In the genomic region with DNA sequence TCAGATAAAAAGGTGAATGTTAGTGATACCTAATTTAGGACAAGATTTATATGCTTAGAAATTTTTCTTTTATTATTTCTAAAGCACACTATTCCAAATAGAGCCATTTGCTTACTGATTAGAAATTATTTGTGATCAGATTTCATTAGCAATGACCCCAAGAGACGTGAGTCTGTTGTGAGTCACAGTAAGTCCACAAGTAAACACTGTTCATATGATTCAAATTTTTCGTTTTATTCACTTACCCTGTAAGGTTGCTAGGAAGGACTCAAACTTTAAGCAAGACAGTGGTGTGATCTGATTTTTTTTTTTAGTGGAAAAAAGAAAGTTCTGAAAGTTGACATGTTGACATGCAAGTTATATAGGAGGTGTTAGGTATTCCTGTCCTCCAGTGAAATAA, we compare ENCODE assay signal across 11 cellular contexts. TPM values are rescaled to one million over a fixed set of nuclear protein-coding genes. Genes with fewer than 3 reads are reported as not detected.
DNase-seq lines count a peak whose midpoint lies in the region; ATAC-seq and TF ChIP-seq lines count a peak whose summit lies in the region.
"Had no signal": no experiment of that assay in that cellular context is flagged by ENCODE, and none has a peak within 500 bp of the region (broad histone marks: within the 10 kb centered on the region; RNA-seq: fewer than 3 reads in every experiment).

No MANE protein-coding gene starts in this region.

- H4K20me1 ChIP-seq in OCI-LY7 (ENCODE audit: insufficient read depth, low read length), result no peaks in the 10 kb centered on the region

- BruUV-seq in OCI-LY7 (replicated peaks; lab: Mats Ljungman, UMichigan), result no TSS peak

- H3K9me2 ChIP-seq in OCI-LY7 (ENCODE audit: insufficient read depth, low read length), result no peaks in the 10 kb centered on the region

- peaks cover 0 to 15% (median 0%) of the 10 kb centered on the region in 4 donors for H3K27me3 ChIP-seq in esophagus muscularis mucosa

- H3K27ac ChIP-seq in OCI-LY7 (ENCODE audit: low read depth, low read length, poor library complexity, severe bottlenecking) (no peak overlapping the region), esophagus muscularis mucosa (replicated peaks in 1 of 4) (peak overlapping the region in 3 of 4 donors; percentile 36 to 67 (median 54))

- no peaks in the 10 kb centered on the region for H3K79me2 ChIP-seq in OCI-LY7 (ENCODE audit: insufficient read depth, low read depth, low read length)

- H3K4me3 ChIP-seq in OCI-LY7 (ENCODE audit: low read depth, low read length, poor library complexity, severe bottlenecking) (peak overlapping the region; percentile 59), esophagus muscularis mucosa (peak overlapping the region; percentile 36 to 51 (median 43))

- no peak for TF ChIP-seq POLR2A in esophagus muscularis mucosa (IDR thresholded peaks at IDR 0.05; ENCODE audit: low read depth)

- CTCF ChIA-PET in OCI-LY7 (lab: Charles Lee; ENCODE audit: unreplicated experiment), result no interaction called here

- intact Hi-C loops in OCI-LY7 (cut with micrococcal nuclease; ENCODE audit: unreplicated experiment) (loop anchor here (1.0 kb wide), 1 partner anchor 47 kb away; no protein-coding TSS in a partner anchor), esophagus muscularis mucosa (cut with DNase I) (no loop called here)

- peak overlapping the region; percentile 68 for H3K4me2 ChIP-seq in OCI-LY7 (ENCODE audit: low read length)

- no peak for TF ChIP-seq EP300 in esophagus muscularis mucosa (IDR thresholded peaks at IDR 0.05)

- 46% methylated on average over 2 of the region's 2 CpGs for WGBS in esophagus muscularis mucosa

- H3K9me3 ChIP-seq in OCI-LY7 (ENCODE audit: low read length), result no peaks in the 10 kb centered on the region
- no peaks in the 10 kb centered on the region for H3K9me3 ChIP-seq in esophagus muscularis mucosa

- peak; percentile 54 for ATAC-seq in omental fat pad (ENCODE audit: low FRiP score)
- no peak for ATAC-seq in activated CD4-positive, CD25-positive, alpha-beta regulatory T cell treated with anti-CD3 and anti-CD28 coated beads, Interleukin-2, amount 50 U/mL, for 24 hours

- H3K36me3 ChIP-seq in OCI-LY7 (ENCODE audit: insufficient read depth, low read length) (no peaks in the 10 kb centered on the region), esophagus muscularis mucosa (no peaks in the 10 kb centered on the region)

- POLR2A ChIA-PET in OCI-LY7 (lab: Charles Lee), result interaction anchor here (0.7 to 1.4 kb wide), 5 partner anchors 9 to 102 kb away, joined by 3 to 4 read pairs (median 3); no protein-coding TSS in a partner anchor

- TF ChIP-seq CTCF in OCI-LY7 (conservative IDR thresholded peaks at IDR 0.05; ENCODE audit: low read length), result no peak
- no peak for TF ChIP-seq CTCF in esophagus muscularis mucosa (IDR thresholded peaks at IDR 0.05)
- no peak for TF ChIP-seq CTCF in omental fat pad (IDR thresholded peaks at IDR 0.05)

- DNase-seq in AG08396 (ENCODE audit: low spot score), result peak; percentile 46
- DNase-seq in OCI-LY7 (ENCODE audit: low spot score), result no peak
- DNase-seq in esophagus muscularis mucosa (ENCODE audit: extremely low spot score), result no peak
- DNase-seq in omental fat pad (ENCODE audit: low spot score), result no peak
- DNase-seq in EL, result no peak
- DNase-seq in activated CD4-positive, alpha-beta T cell treated with anti-CD3 and anti-CD28 coated beads for 48 hours, result no peak
- no peak for DNase-seq in COR-L47 (lab: John Stamatoyannopoulos, UW)
- DNase-seq: activated gamma-delta T cell; CD4-positive, alpha-beta memory T cell; mesendoderm had no signal

- H2AFZ ChIP-seq in OCI-LY7 (ENCODE audit: low read length), result peak overlapping the region; percentile 99; the same call in 1 of the 2 replicates

- H3K4me1 ChIP-seq in OCI-LY7 (ENCODE audit: insufficient read depth, low read length, poor library complexity, severe bottlenecking), result peaks cover 14% of the 10 kb centered on the region
- H3K4me1 ChIP-seq in esophagus muscularis mucosa, result peaks cover 0 to 5% (median 0%) of the 10 kb centered on the region in 4 donors

RNA-seq across cellular contexts. Expression of gene CARD6, which starts 1.2 kb away (rescaled TPM):
- total RNA-seq in OCI-LY7 (2014; rRNA removed; shearing (Covaris generic)), result 0.98 and 1.1 TPM in 2 replicates
- 0.33 and 0.53 TPM in 2 replicates for total RNA-seq in OCI-LY7 (2022)
- total RNA-seq in esophagus muscularis mucosa, result 10 to 100 TPM in 1 of 4 donors, 1 to 10 TPM in 3; 5.4 to 10.1 (median 9.0) TPM
- total RNA-seq in omental fat pad, result 10 to 100 TPM; 16.1 to 37.0 (median 21.6) TPM

RNA-seq across cellular contexts. Expression of gene RPL37, which starts 7.3 kb away (rescaled TPM):
- 2,743 and 2,779 TPM in 2 replicates for total RNA-seq in OCI-LY7 (2014; rRNA removed; shearing (Covaris generic))
- total RNA-seq in OCI-LY7 (2022), result 1,857 and 1,905 TPM in 2 replicates
- 100 to 1,000 TPM; 119 to 984 (median 276) TPM for total RNA-seq in esophagus muscularis mucosa
- 100 to 1,000 TPM; 118 to 158 (median 149) TPM for total RNA-seq in omental fat pad

RNA-seq across cellular contexts. Expression of gene PRKAA1, which starts 44.2 kb away (rescaled TPM):
- 17.9 and 30.0 TPM in 2 replicates for total RNA-seq in OCI-LY7 (2014; rRNA removed; shearing (Covaris generic))
- total RNA-seq in OCI-LY7 (2022) (46.3 and 47.5 TPM in 2 replicates), esophagus muscularis mucosa (10 to 100 TPM; 70.1 to 85.0 (median 78.6) TPM), omental fat pad (100 to 1,000 TPM in 1 of 4 donors, 10 to 100 TPM in 3; 67.1 to 120 (median 92.8) TPM)
